ENCODE assay signal across 17 cellular contexts in the genomic region with DNA sequence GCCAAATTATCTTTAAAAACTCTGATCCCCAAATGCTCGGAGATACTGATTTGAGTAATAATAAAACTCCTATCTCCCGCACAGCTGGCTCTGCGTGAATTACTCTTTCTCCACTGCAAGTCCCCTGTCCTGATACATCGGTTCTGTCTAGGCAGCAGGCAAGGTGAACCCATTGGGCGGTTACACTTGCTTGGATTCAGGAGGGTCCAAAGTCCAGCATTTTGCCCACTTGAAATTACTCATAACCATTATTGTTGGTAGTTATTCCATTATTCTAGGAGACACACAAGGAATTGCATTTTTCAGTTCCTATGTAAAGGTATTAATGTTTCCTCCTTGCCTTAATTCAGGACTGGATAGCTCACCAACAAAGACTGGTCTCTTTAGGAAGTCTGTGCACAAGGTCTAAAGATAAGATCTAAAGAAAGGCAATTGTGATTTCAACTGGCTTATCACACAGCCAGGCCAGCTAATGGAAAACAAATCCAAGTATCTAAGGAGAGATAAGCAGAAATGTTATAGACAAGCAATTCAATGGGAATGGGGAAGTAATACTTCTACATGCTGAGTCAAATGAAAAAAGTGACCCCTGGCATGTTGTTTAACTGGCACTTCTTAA. TPM values are rescaled to one million over a fixed set of nuclear protein-coding genes. Genes with fewer than 3 reads are reported as not detected.
DNase-seq lines count a peak whose midpoint lies in the region; ATAC-seq and TF ChIP-seq lines count a peak whose summit lies in the region.
"Had no signal": no experiment of that assay in that cellular context is flagged by ENCODE, and none has a peak within 500 bp of the region (broad histone marks: within the 10 kb centered on the region; RNA-seq: fewer than 3 reads in every experiment).

No MANE protein-coding gene starts in this region.

- ATAC-seq in SK-N-SH treated with all-trans-retinoic acid at 6 μM for 48 hours (no peak), sciatic nerve (no peak)
- no peak for ATAC-seq in naive thymus-derived CD8-positive, alpha-beta T cell

- H4K20me1 ChIP-seq in hepatocyte (ENCODE audit: insufficient read depth, poor library complexity, severe bottlenecking), result no peaks in the 10 kb centered on the region
- H4K20me1 ChIP-seq: BLaER1 had no signal

- H3K4me1 Mint-ChIP-seq in naive thymus-derived CD8-positive, alpha-beta T cell, result no peaks in the 10 kb centered on the region

- H3K27ac ChIP-seq in hepatocyte (no peak overlapping the region), stomach (peak overlapping the region in 4 of 5 donors; percentile 48 to 75 (median 54)), substantia nigra (ENCODE audit: low read depth, low read length, poor library complexity, severe bottlenecking) (no peak overlapping the region)
- H3K27ac ChIP-seq: 22Rv1, BLaER1 had no signal

- no peaks in the 10 kb centered on the region for H3K36me3 Mint-ChIP-seq in naive thymus-derived CD8-positive, alpha-beta T cell

- H3K79me2 ChIP-seq in hepatocyte, result no peaks in the 10 kb centered on the region

- H3K27me3 Mint-ChIP-seq in naive thymus-derived CD8-positive, alpha-beta T cell, result no peaks in the 10 kb centered on the region

- H3K4me3 Mint-ChIP-seq in naive thymus-derived CD8-positive, alpha-beta T cell, result no peak overlapping the region

- H3K9me3 ChIP-seq in hepatocyte (ENCODE audit: low read depth) (no peaks in the 10 kb centered on the region), stomach (no peaks in the 10 kb centered on the region)
- H3K9me3 ChIP-seq: BLaER1 had no signal

- H3K36me3 ChIP-seq in hepatocyte (replicated peaks; ENCODE audit: insufficient read depth, low read depth) (no peaks in the 10 kb centered on the region), stomach (no peaks in the 10 kb centered on the region)
- H3K36me3 ChIP-seq: BLaER1 had no signal

- no peak overlapping the region for H3K27ac Mint-ChIP-seq in naive thymus-derived CD8-positive, alpha-beta T cell

- no peak overlapping the region for H2AFZ ChIP-seq in hepatocyte

- TF ChIP-seq EP300 in stomach (IDR thresholded peaks at IDR 0.05), result no peak

- no peaks in the 10 kb centered on the region for H3K27me3 ChIP-seq in hepatocyte
- no peaks in the 10 kb centered on the region for H3K27me3 ChIP-seq in stomach
- H3K27me3 ChIP-seq: BLaER1 had no signal

- H3K4me2 ChIP-seq in hepatocyte, result no peak overlapping the region
- H3K4me2 ChIP-seq: BLaER1 had no signal

- POLR2A ChIA-PET in naive thymus-derived CD8-positive, alpha-beta T cell (lab: Charles Lee), result no interaction called here

- H3K4me1 ChIP-seq in hepatocyte (ENCODE audit: insufficient read depth) (peaks cover 30% of the 10 kb centered on the region), stomach (peaks cover 14 to 42% (median 27%) of the 10 kb centered on the region in 4 donors)
- H3K4me1 ChIP-seq: BLaER1 had no signal

- no peak for TF ChIP-seq POLR2A in stomach (IDR thresholded peaks at IDR 0.05)

- 76% methylated on average over 5 of the region's 5 CpGs for WGBS in hepatocyte (ENCODE audit: low lambda C conversion rate, missing lambda C conversion rate)
- WGBS in stomach, 5 donors, result 30 to 73% (median 61%) methylated on average over 5 of the region's 5 CpGs

- H3K9me2 ChIP-seq in hepatocyte (replicated peaks; ENCODE audit: insufficient read depth), result no peaks in the 10 kb centered on the region

- H3K4me3 ChIP-seq in hepatocyte, result no peak overlapping the region
- no peak overlapping the region for H3K4me3 ChIP-seq in stomach
- H3K4me3 ChIP-seq: BLaER1 had no signal

- intact Hi-C loops in stomach (cut with DNase I; ENCODE audit: low total_unique reads) (no loop called here), sciatic nerve (cut with DNase I) (no loop called here)

- no peaks in the 10 kb centered on the region for H3K9me3 Mint-ChIP-seq in naive thymus-derived CD8-positive, alpha-beta T cell

- DNase-seq in DMS53 (lab: John Stamatoyannopoulos, UW) (peak; percentile 37), DMS53 treated with DMSO at 0.1 percent for 48 hours (lab: John Stamatoyannopoulos, UW; ENCODE audit: unreplicated experiment) (no peak), hepatocyte (ENCODE audit: low spot score) (peak; percentile 40), stomach (no peak), substantia nigra (lab: John Stamatoyannopoulos, UW) (no peak), sciatic nerve (ENCODE audit: low spot score) (no peak)
- DNase-seq in naive thymus-derived CD8-positive, alpha-beta T cell, result no peak
- DNase-seq: DMS153, HCEC 1CT, NCI-H1092, NCI-H187, NCI-H2171 treated with DMSO at 0.1 percent for 48 hours, NCI-H510A treated with DMSO at 0.1 percent for 48 hours, SHP77 had no signal

- no peak for TF ChIP-seq CTCF in hepatocyte (IDR thresholded peaks at IDR 0.05; ENCODE audit: poor library complexity)
- TF ChIP-seq CTCF in stomach (IDR thresholded peaks at IDR 0.05), result no peak

TF ChIP-seq in SK-N-SH treated with all-trans-retinoic acid at 6 μM for 48 hours, 23 proteins besides CTCF, POLR2A, EP300 and RAD21:
- TF ChIP-seq ISL1 (CRISPR knock-in tag; IDR thresholded peaks at IDR 0.05) (0 out of 2 replicates have a peak, but pooled peaks have one; percentile 33), ZFP3 (CRISPR knock-in tag; IDR thresholded peaks at IDR 0.05) (0 out of 2 replicates have a peak, but pooled peaks have one; percentile 39), TCF4 (CRISPR knock-in tag; IDR thresholded peaks at IDR 0.05; ENCODE audit: borderline replicate concordance) (no peak), GLIS3 (CRISPR knock-in tag; IDR thresholded peaks at IDR 0.05) (no peak), ARNTL (CRISPR knock-in tag; IDR thresholded peaks at IDR 0.05; ENCODE audit: borderline replicate concordance, low read depth) (no peak), OSR1 (CRISPR knock-in tag; IDR thresholded peaks at IDR 0.05) (no peak)
- TF ChIP-seq, protein P1, sequence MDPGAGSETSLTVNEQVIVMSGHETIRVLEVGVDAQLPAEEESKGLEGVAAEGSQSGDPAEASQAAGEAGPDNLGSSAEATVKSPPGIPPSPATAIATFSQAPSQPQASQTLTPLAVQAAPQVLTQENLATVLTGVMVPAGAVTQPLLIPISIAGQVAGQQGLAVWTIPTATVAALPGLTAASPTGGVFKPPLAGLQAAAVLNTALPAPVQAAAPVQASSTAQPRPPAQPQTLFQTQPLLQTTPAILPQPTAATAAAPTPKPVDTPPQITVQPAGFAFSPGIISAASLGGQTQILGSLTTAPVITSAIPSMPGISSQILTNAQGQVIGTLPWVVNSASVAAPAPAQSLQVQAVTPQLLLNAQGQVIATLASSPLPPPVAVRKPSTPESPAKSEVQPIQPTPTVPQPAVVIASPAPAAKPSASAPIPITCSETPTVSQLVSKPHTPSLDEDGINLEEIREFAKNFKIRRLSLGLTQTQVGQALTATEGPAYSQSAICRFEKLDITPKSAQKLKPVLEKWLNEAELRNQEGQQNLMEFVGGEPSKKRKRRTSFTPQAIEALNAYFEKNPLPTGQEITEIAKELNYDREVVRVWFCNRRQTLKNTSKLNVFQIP (CRISPR knock-in tag; IDR thresholded peaks at IDR 0.05; ENCODE audit: borderline replicate concordance, low read depth), result no peak

RNA-seq across cellular contexts. Expression of gene NPC1, which starts 23.2 kb away (rescaled TPM):
- total RNA-seq in hepatocyte, result 57.5 and 77.2 TPM in 2 replicates
- polyA plus RNA-seq in hepatocyte, result 52.5 and 54.0 TPM in 2 replicates
- 100 to 1,000 TPM in 1 of 5 donors, 10 to 100 TPM in 4; 58.0 to 219 (median 61.7) TPM for total RNA-seq in stomach
- 10 to 100 TPM in 2 of 3 donors, 1 to 10 TPM in 1; 7.6 to 20.0 (median 11.9) TPM for polyA plus RNA-seq in stomach
- 10 to 100 TPM; 34.9 to 38.8 TPM for total RNA-seq in naive thymus-derived CD8-positive, alpha-beta T cell
- 10 to 100 TPM in 2 of 3 donors, 1 to 10 TPM in 1; 5.0 to 15.5 (median 11.8) TPM for polyA plus RNA-seq in naive thymus-derived CD8-positive, alpha-beta T cell
- total RNA-seq in sciatic nerve, result 77.3 TPM

RNA-seq across cellular contexts. Expression of gene ANKRD29, which starts 53.2 kb away (rescaled TPM):
- total RNA-seq in hepatocyte, result 12.1 and 17.4 TPM in 2 replicates
- 7.7 and 8.9 TPM in 2 replicates for polyA plus RNA-seq in hepatocyte
- 100 to 1,000 TPM in 1 of 5 donors, 10 to 100 TPM in 2, 1 to 10 TPM in 2; 1.2 to 150 (median 10.1) TPM for total RNA-seq in stomach
- polyA plus RNA-seq in stomach, result 10 to 100 TPM in 2 of 3 donors, 1 to 10 TPM in 1; 8.2 to 16.5 (median 13.2) TPM
- total RNA-seq in naive thymus-derived CD8-positive, alpha-beta T cell, result not detected
- polyA plus RNA-seq in naive thymus-derived CD8-positive, alpha-beta T cell, result not detected
- total RNA-seq in sciatic nerve, result 21.5 TPM

Comparison
In these comparisons a context has a peak if more than half of its experiments do, and no peak if none do; other contexts are left out.
1. DNase-seq: peak in DMS53 (single experiment) and hepatocyte (single experiment); none in DMS53 treated with DMSO at 0.1 percent for 48 hours (single experiment), stomach (single experiment), substantia nigra (0 of 49), naive thymus-derived CD8-positive, alpha-beta T cell (0 of 10) and sciatic nerve (single experiment).
2. H3K27ac ChIP-seq: peak in stomach (4 of 5); none in hepatocyte (single experiment) and substantia nigra (single experiment).